ENCODE assay signal across 33 cellular contexts in genomic region chr10:19925064-19925463, GRCh38.
"Had no signal": no experiment of that assay in that cellular context is flagged by ENCODE, and none has a peak within 500 bp of the region (broad histone marks: within the 10 kb centered on the region; RNA-seq: fewer than 3 reads in every experiment).

No MANE protein-coding gene starts in this region.

- DNase-seq: activated CD4-positive, alpha-beta memory T cell treated with anti-CD3 and anti-CD28 coated beads, Interleukin-2, amount 10 ng/mL, durations not matched to agents 7 days and 5 days; activated CD4-positive, alpha-beta T cell treated with anti-CD3 and anti-CD28 coated beads for 1 hour; activated CD4-positive, alpha-beta T cell treated with anti-CD3 and anti-CD28 coated beads for 48 hours; activated CD4-positive, CD25-positive, alpha-beta regulatory T cell; activated CD8-positive, alpha-beta memory T cell treated with anti-CD3 and anti-CD28 coated beads for 24 hours; activated CD8-positive, alpha-beta memory T cell treated with anti-CD3 and anti-CD28 coated beads, Interleukin-2, amount 10 ng/mL, durations not matched to agents 7 days and 5 days; activated effector memory CD4-positive, alpha-beta T cell treated with anti-CD3 and anti-CD28 coated beads, Interleukin-2, amount 50 U/mL, for 16 hours; activated naive CD4-positive, alpha-beta T cell; activated naive CD4-positive, alpha-beta T cell treated with anti-CD3 and anti-CD28 coated beads, Interleukin-2, amount 50 U/mL, for 16 hours; activated naive CD8-positive, alpha-beta T cell treated with anti-CD3 and anti-CD28 coated beads for 36 hours; activated T-cell treated with anti-CD3 and anti-CD28 coated beads, Interleukin-2, amount 50 U/mL, for 1 hour; activated T-cell treated with anti-CD3 and anti-CD28 coated beads, Interleukin-2, amount 50 U/mL, for 72 hours; amniotic stem cell; aorta; MM.1S; MV-4-11; NCI-H1092; NCI-H1436 treated with DMSO at 0.1 percent for 48 hours; NCI-H1694 treated with DMSO at 0.1 percent for 48 hours; NCI-H2029; NCI-H345; NCI-H524 treated with DMSO at 0.1 percent for 48 hours; NK-92 treated with Interleukin-12 subunit alpha and Interleukin-12 subunit beta, amount 100 ng/mL, for 24 hours; PC-3; Peyer's patch; SHP77; SJCRH30; T1000; WERI-Rb-1 had no signal

- H3K4me1 Mint-ChIP-seq: activated CD4-positive, alpha-beta memory T cell treated with anti-CD3 and anti-CD28 coated beads, Interleukin-2, amount 10 ng/mL, durations not matched to agents 7 days and 5 days; activated CD8-positive, alpha-beta memory T cell treated with anti-CD3 and anti-CD28 coated beads, Interleukin-2, amount 10 ng/mL, durations not matched to agents 7 days and 5 days; activated naive CD8-positive, alpha-beta T cell treated with anti-CD3 and anti-CD28 coated beads for 36 hours; activated T-helper 17 cell treated with anti-CD3 and anti-CD28 coated beads, Interleukin-2, amount 50 U/mL, for 72 hours had no signal

- H3K36me3 Mint-ChIP-seq: activated CD8-positive, alpha-beta memory T cell treated with anti-CD3 and anti-CD28 coated beads, Interleukin-2, amount 10 ng/mL, durations not matched to agents 7 days and 5 days; activated naive CD8-positive, alpha-beta T cell treated with anti-CD3 and anti-CD28 coated beads for 36 hours had no signal

- H3K27ac ChIP-seq: KMS-11, Peyer's patch, RWPE1, SJCRH30, SK-N-MC, WERI-Rb-1 had no signal

- H3K4me3 Mint-ChIP-seq: activated CD4-positive, alpha-beta memory T cell treated with anti-CD3 and anti-CD28 coated beads, Interleukin-2, amount 10 ng/mL, durations not matched to agents 7 days and 5 days; activated CD8-positive, alpha-beta memory T cell treated with anti-CD3 and anti-CD28 coated beads, Interleukin-2, amount 10 ng/mL, durations not matched to agents 7 days and 5 days; activated naive CD8-positive, alpha-beta T cell treated with anti-CD3 and anti-CD28 coated beads for 36 hours; activated T-cell treated with anti-CD3 and anti-CD28 coated beads, Interleukin-2, amount 50 U/mL, for 72 hours; activated T-helper 17 cell treated with anti-CD3 and anti-CD28 coated beads, Interleukin-2, amount 50 U/mL, for 72 hours had no signal

- H3K4me1 ChIP-seq: SJCRH30 had no signal

- ATAC-seq: activated CD8-positive, alpha-beta memory T cell treated with anti-CD3 and anti-CD28 coated beads, Interleukin-2, amount 10 ng/mL, durations not matched to agents 7 days and 5 days; activated T-cell treated with anti-CD3 and anti-CD28 coated beads, Interleukin-2, amount 50 U/mL, for 72 hours; activated T-helper 17 cell treated with anti-CD3 and anti-CD28 coated beads, Interleukin-2, amount 50 U/mL, for 72 hours; PC-3 had no signal

- H3K27me3 Mint-ChIP-seq: activated CD4-positive, alpha-beta memory T cell treated with anti-CD3 and anti-CD28 coated beads, Interleukin-2, amount 10 ng/mL, durations not matched to agents 7 days and 5 days; activated CD8-positive, alpha-beta memory T cell treated with anti-CD3 and anti-CD28 coated beads, Interleukin-2, amount 10 ng/mL, durations not matched to agents 7 days and 5 days; activated naive CD8-positive, alpha-beta T cell treated with anti-CD3 and anti-CD28 coated beads for 36 hours; activated T-helper 17 cell treated with anti-CD3 and anti-CD28 coated beads, Interleukin-2, amount 50 U/mL, for 72 hours had no signal

- H3K27me3 ChIP-seq: Peyer's patch, SJCRH30 had no signal

- H3K27ac Mint-ChIP-seq: activated CD4-positive, alpha-beta memory T cell treated with anti-CD3 and anti-CD28 coated beads, Interleukin-2, amount 10 ng/mL, durations not matched to agents 7 days and 5 days; activated CD8-positive, alpha-beta memory T cell treated with anti-CD3 and anti-CD28 coated beads, Interleukin-2, amount 10 ng/mL, durations not matched to agents 7 days and 5 days; activated naive CD8-positive, alpha-beta T cell treated with anti-CD3 and anti-CD28 coated beads for 36 hours; activated T-cell treated with anti-CD3 and anti-CD28 coated beads, Interleukin-2, amount 50 U/mL, for 72 hours; activated T-helper 17 cell treated with anti-CD3 and anti-CD28 coated beads, Interleukin-2, amount 50 U/mL, for 72 hours had no signal

- H3K36me3 ChIP-seq: Peyer's patch, SJCRH30, WERI-Rb-1 had no signal

- H3K9me3 ChIP-seq: Peyer's patch, SJCRH30 had no signal

- H3K4me3 ChIP-seq: Peyer's patch, SJCRH30, SK-N-MC had no signal
